16 cellular contexts compared by ENCODE assay signal in the genomic region with DNA sequence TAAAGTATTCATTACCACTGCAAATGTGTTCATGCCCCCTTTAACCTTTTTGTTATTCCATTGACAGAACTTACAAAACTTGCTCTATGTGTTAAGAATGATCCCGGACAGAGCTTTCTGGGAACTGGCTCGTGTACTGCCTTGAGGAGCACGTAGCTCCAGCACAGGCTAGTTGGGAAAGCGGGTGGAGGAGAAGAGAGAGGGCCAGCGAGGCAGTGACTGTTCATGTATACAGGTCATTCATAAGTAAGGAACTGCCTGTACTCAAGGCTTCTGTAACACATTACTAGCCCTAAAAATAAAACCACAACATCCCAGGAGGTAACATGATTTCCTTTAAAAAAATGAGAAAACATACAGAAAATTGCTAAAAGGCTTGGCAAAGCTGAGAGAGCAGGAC.
DNase-seq lines count a peak whose midpoint lies in the region; ATAC-seq, FAIRE-seq and TF ChIP-seq lines count a peak whose summit lies in the region.
"Had no signal": no experiment of that assay in that cellular context is flagged by ENCODE, and none has a peak within 500 bp of the region (broad histone marks: within the 10 kb centered on the region; RNA-seq: fewer than 3 reads in every experiment).

No MANE protein-coding gene starts in this region.

- WGBS in pancreas, 2 donors = 41 to 50% methylated on average over 5 of the region's 5 CpGs

- FAIRE-seq in pancreas (lab: Jason Lieb, UNC) = no peak
- FAIRE-seq: G401.6 had no signal

- H3K4me3 Mint-ChIP-seq in CD4-positive, alpha-beta memory T cell = no peak overlapping the region
- H3K4me3 Mint-ChIP-seq: activated B cell treated with CpG ODN at 0.5 μM for 24 hours had no signal

- H3K4me3 ChIP-seq in CD4-positive, alpha-beta memory T cell (ENCODE audit: low read length in 2 of 2) = no peak overlapping the region
- H3K4me3 ChIP-seq in SK-N-MC (0 out of 2 replicates have a peak overlapping the region, but pooled peaks have one; percentile 39), foreskin fibroblast (ENCODE audit: low read depth in 1 of 2, low read length in 2 of 2) (no peak overlapping the region), pancreas (no peak overlapping the region), left lung (no peak overlapping the region), dorsolateral prefrontal cortex (no peak overlapping the region)
- H3K4me3 ChIP-seq: cardiac muscle cell had no signal

- peaks cover 8 to 23% (median 17%) of the 10 kb centered on the region in 4 donors for H3K4me1 Mint-ChIP-seq in CD4-positive, alpha-beta memory T cell

- CTCF ChIA-PET in CD4-positive, alpha-beta memory T cell (lab: Charles Lee; ENCODE audit: partially characterized antibody) = interaction anchor here (1.9 to 3.9 kb wide), 2 partner anchors 33 to 198 kb away, joined by 5 to 52 read pairs; no protein-coding TSS in a partner anchor

- in situ Hi-C loops in GM13976 (cut with MboI; ENCODE audit: low sequenced_read_pairs, unreplicated experiment) = loop anchor here (25.0 kb wide), 1 partner anchor 774 kb away; a partner anchor contains a TSS

- no peaks in the 10 kb centered on the region for H3K4me1 ChIP-seq in CD4-positive, alpha-beta memory T cell (ENCODE audit: insufficient read depth, low read length)
- H3K4me1 ChIP-seq in pancreas (peaks cover 25 to 28% (median 25%) of the 10 kb centered on the region in 3 donors), left lung (no peaks in the 10 kb centered on the region)

- POLR2A ChIA-PET in CD4-positive, alpha-beta memory T cell (lab: Charles Lee; ENCODE audit: partially characterized antibody) = no interaction called here

- ATAC-seq in pancreas (peak in 3 of 4 donors; percentile 51 to 68 (median 63)), left lung (no peak), GM21526 (IDR thresholded peaks at IDR 0.05; ENCODE audit: low FRiP score, unreplicated experiment) (no peak)

- no peak overlapping the region for H3K27ac ChIP-seq in CD4-positive, alpha-beta memory T cell (ENCODE audit: low read depth, low read length)
- peak overlapping the region; percentile 47; the same call in 1 of the 2 replicates for H3K27ac ChIP-seq in SK-N-MC
- peak overlapping the region in 2 of 4 donors; percentile 51 to 61 for H3K27ac ChIP-seq in pancreas
- H3K27ac ChIP-seq in left lung = no peak overlapping the region
- H3K27ac ChIP-seq in dorsolateral prefrontal cortex = peak overlapping the region in 9 of 59 donors; percentile 0 to 34 (median 18)
- H3K27ac ChIP-seq: neutrophil had no signal

- TF ChIP-seq CTCF in foreskin fibroblast (IDR thresholded peaks at IDR 0.05; ENCODE audit: low read depth, low read length) = no peak
- TF ChIP-seq CTCF in pancreas (IDR thresholded peaks at IDR 0.05) = no peak
- no peak for TF ChIP-seq CTCF in left lung (IDR thresholded peaks at IDR 0.05)
- no peak for TF ChIP-seq CTCF in GM13976 (IDR thresholded peaks at IDR 0.05; ENCODE audit: borderline replicate concordance, control extremely low read depth, extremely low read depth, insufficient read depth, missing control alignments)
- no peak for TF ChIP-seq CTCF in dorsolateral prefrontal cortex (IDR thresholded peaks at IDR 0.05 in 54 of 56, conservative IDR thresholded peaks at IDR 0.05 in 2 of 56; ENCODE audit: low read depth in 1 of 56, partially characterized antibody in 56 of 56)

- peaks cover 27 to 46% of the 10 kb centered on the region in 2 donors for H3K36me3 Mint-ChIP-seq in CD4-positive, alpha-beta memory T cell

- no peaks in the 10 kb centered on the region for H3K9me3 Mint-ChIP-seq in CD4-positive, alpha-beta memory T cell
- H3K9me3 Mint-ChIP-seq: activated B cell treated with CpG ODN at 0.5 μM for 24 hours had no signal

- intact Hi-C loops in CD4-positive, alpha-beta memory T cell (cut with micrococcal nuclease) = no loop called here
- intact Hi-C loops in pancreas (cut with DNase I) = loop anchor here in 1 of 3 donors (5.0 to 10.0 kb wide), 2 partner anchors 106 to 199 kb away; a partner anchor contains a TSS
- intact Hi-C loops in left lung (cut with DNase I) = no loop called here
- intact Hi-C loops in dorsolateral prefrontal cortex (cut with DNase I) = loop anchor here (5.0 to 10.0 kb wide), 3 partner anchors 109 to 566 kb away; a partner anchor contains a TSS

- peak overlapping the region; percentile 35 for H3K9ac ChIP-seq in SK-N-MC (ENCODE audit: insufficient read length)
- H3K9ac ChIP-seq: SK-N-SH had no signal

- H3K27me3 Mint-ChIP-seq in CD4-positive, alpha-beta memory T cell = no peaks in the 10 kb centered on the region
- H3K27me3 Mint-ChIP-seq: activated B cell treated with CpG ODN at 0.5 μM for 24 hours had no signal

- H3K9me3 ChIP-seq in CD4-positive, alpha-beta memory T cell (ENCODE audit: control insufficient read depth in 1 of 2, low read length in 2 of 2) = no peaks in the 10 kb centered on the region
- H3K9me3 ChIP-seq in SK-N-MC (ENCODE audit: low read depth, low read length) = no peaks in the 10 kb centered on the region
- no peaks in the 10 kb centered on the region for H3K9me3 ChIP-seq in pancreas
- H3K9me3 ChIP-seq in left lung = no peaks in the 10 kb centered on the region
- H3K9me3 ChIP-seq: neutrophil, SK-N-SH had no signal

- H3K27me3 ChIP-seq in CD4-positive, alpha-beta memory T cell (ENCODE audit: insufficient read depth, low read length) = no peaks in the 10 kb centered on the region
- H3K27me3 ChIP-seq in pancreas (no peaks in the 10 kb centered on the region), left lung (no peaks in the 10 kb centered on the region), dorsolateral prefrontal cortex (no peaks in the 10 kb centered on the region)
- H3K27me3 ChIP-seq: cardiac muscle cell, neutrophil had no signal

- H3K27ac Mint-ChIP-seq in CD4-positive, alpha-beta memory T cell = peak overlapping the region in 6 of 7 donors; percentile 5 to 87 (median 42)

- DNase-seq in CD4-positive, alpha-beta memory T cell = no peak
- no peak for DNase-seq in SK-N-MC (ENCODE audit: low read depth, low spot score)
- DNase-seq in foreskin fibroblast = peak; percentile 37 to 52
- no peak for DNase-seq in pancreas
- DNase-seq in left lung = no peak
- DNase-seq in GM13976 (ENCODE audit: low spot score) = no peak
- no peak for DNase-seq in dorsolateral prefrontal cortex
- DNase-seq: activated B cell treated with CpG ODN at 0.5 μM for 24 hours; activated T-cell treated with anti-CD3 and anti-CD28 coated beads, Interleukin-2, amount 50 U/mL, for 48 hours; AML-193; NCI-H187 treated with DMSO at 0.1 percent for 48 hours; SK-N-SH had no signal

- peaks cover 7% of the 10 kb centered on the region for H3K36me3 ChIP-seq in CD4-positive, alpha-beta memory T cell (ENCODE audit: insufficient read depth, low read length)
- no peaks in the 10 kb centered on the region for H3K36me3 ChIP-seq in SK-N-MC (ENCODE audit: insufficient read depth, low read length)
- H3K36me3 ChIP-seq in pancreas = peaks cover 0 to 3% (median 0%) of the 10 kb centered on the region in 3 donors
- no peaks in the 10 kb centered on the region for H3K36me3 ChIP-seq in left lung
- H3K36me3 ChIP-seq: neutrophil had no signal

Comparison
In these comparisons a context has a peak if more than half of its experiments do, and no peak if none do; other contexts are left out.
1. DNase-seq: peak in foreskin fibroblast (2 of 2); none in CD4-positive, alpha-beta memory T cell (0 of 5), SK-N-MC (single experiment), pancreas (0 of 6), left lung (0 of 2), GM13976 (single experiment) and dorsolateral prefrontal cortex (0 of 10).
2. ATAC-seq: peak in pancreas (3 of 4); none in left lung (single experiment) and GM21526 (single experiment).
3. intact Hi-C loops: an anchor here in dorsolateral prefrontal cortex (5.0 to 10.0 kb wide); none called in CD4-positive, alpha-beta memory T cell and left lung.